ENCODE assay signal across 29 cellular contexts in the genomic region with DNA sequence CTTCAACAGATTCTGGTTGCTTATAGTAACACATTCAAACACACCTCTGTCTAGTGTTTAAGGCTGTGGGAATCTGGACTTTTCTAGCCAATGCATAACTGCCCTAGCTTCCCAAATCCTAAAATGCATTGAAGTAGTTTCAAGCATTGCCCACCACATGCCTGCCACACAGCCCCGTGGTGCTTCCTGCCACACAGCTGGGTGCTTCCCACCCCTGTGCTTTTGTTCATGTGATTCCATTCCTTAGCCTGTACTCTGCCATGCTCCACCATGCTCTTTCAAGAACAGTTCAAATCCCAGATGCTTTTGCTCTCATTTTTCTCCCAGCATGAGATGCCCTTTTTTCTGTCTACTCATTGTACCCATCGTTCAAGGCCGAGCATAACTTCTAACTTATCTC.
"Had no signal": no experiment of that assay in that cellular context is flagged by ENCODE, and none has a peak within 500 bp of the region (broad histone marks: within the 10 kb centered on the region; RNA-seq: fewer than 3 reads in every experiment).

No MANE protein-coding gene starts in this region.

- ATAC-seq: activated CD8-positive, alpha-beta T cell treated with anti-CD3 and anti-CD28 coated beads for 36 hours; activated T-cell treated with anti-CD3 and anti-CD28 coated beads, Interleukin-2, amount 50 U/mL, for 4 hours; activated T-helper 17 cell treated with anti-CD3 and anti-CD28 coated beads, Interleukin-2, amount 50 U/mL, for 72 hours; esophagus mucosa; mucosa of descending colon; pancreas; stimulated activated effector memory CD8-positive, alpha-beta T cell treated with anti-CD3 and anti-CD28 coated beads, Interleukin-12 subunit alpha, Interleukin-12 subunit beta, amount 100 ng/mL, for 72 hours; stimulated activated naive CD8-positive, alpha-beta T cell treated with anti-CD3 and anti-CD28 coated beads, Interleukin-15, amount 100 ng/mL, for 72 hours had no signal

- DNase-seq: activated CD4-positive, alpha-beta T cell treated with anti-CD3 and anti-CD28 coated beads for 1 hour; activated CD4-positive, alpha-beta T cell treated with anti-CD3 and anti-CD28 coated beads, Interleukin-2, amount 50 U/mL, for 1 hour; activated CD8-positive, alpha-beta T cell treated with anti-CD3 and anti-CD28 coated beads for 36 hours; activated gamma-delta T cell treated with Interleukin-2 at 50 U/mL for 16 hours; activated naive CD4-positive, alpha-beta T cell treated with anti-CD3 and anti-CD28 coated beads, Interleukin-2, amount 50 U/mL, for 16 hours; activated T-cell treated with anti-CD3 and anti-CD28 coated beads, Interleukin-2, amount 50 U/mL, for 4 hours; amniotic stem cell; caudate nucleus; foreskin fibroblast; islet precursor cell; left ventricle myocardium inferior; mucosa of descending colon; nucleus accumbens; pancreas; retina; sigmoid colon; small intestine; stimulated activated CD4-positive, alpha-beta T cell treated with anti-CD3 and anti-CD28 coated beads, Interleukin-4, amount 100 ng/mL, for 24 hours; stimulated activated naive CD8-positive, alpha-beta T cell treated with anti-CD3 and anti-CD28 coated beads, Interleukin-15, amount 100 ng/mL, for 72 hours; substantia nigra; T-helper 2 cell; uterus had no signal

- H3K27me3 Mint-ChIP-seq: activated CD8-positive, alpha-beta T cell treated with anti-CD3 and anti-CD28 coated beads for 36 hours; activated T-helper 17 cell treated with anti-CD3 and anti-CD28 coated beads, Interleukin-2, amount 50 U/mL, for 72 hours; stimulated activated naive CD8-positive, alpha-beta T cell treated with anti-CD3 and anti-CD28 coated beads, Interleukin-15, amount 100 ng/mL, for 72 hours; type B pancreatic cell had no signal

- H3K36me3 ChIP-seq: left ventricle myocardium inferior, pancreas, prostate gland, sigmoid colon, uterus had no signal

- H3K9me3 Mint-ChIP-seq: activated T-cell treated with anti-CD3 and anti-CD28 coated beads, Interleukin-2, amount 50 U/mL, for 4 hours; activated T-helper 17 cell treated with anti-CD3 and anti-CD28 coated beads, Interleukin-2, amount 50 U/mL, for 72 hours; nephron had no signal

- H3K27ac ChIP-seq: left ventricle myocardium inferior, pancreas, prostate gland, sigmoid colon, uterus had no signal

- H3K4me3 ChIP-seq: left ventricle myocardium inferior, lung, mucosa of descending colon, pancreas, prostate gland, sigmoid colon, uterus had no signal

- H3K9me3 ChIP-seq: left ventricle myocardium inferior, mucosa of descending colon, pancreas, prostate gland, sigmoid colon, uterus had no signal

- H3K27me3 ChIP-seq: pancreas, sigmoid colon, uterus had no signal

- H3K27ac Mint-ChIP-seq: activated CD8-positive, alpha-beta T cell treated with anti-CD3 and anti-CD28 coated beads for 36 hours; activated T-helper 17 cell treated with anti-CD3 and anti-CD28 coated beads, Interleukin-2, amount 50 U/mL, for 72 hours; nephron; stimulated activated effector memory CD8-positive, alpha-beta T cell treated with anti-CD3 and anti-CD28 coated beads, Interleukin-12 subunit alpha, Interleukin-12 subunit beta, amount 100 ng/mL, for 72 hours; stimulated activated naive CD8-positive, alpha-beta T cell treated with anti-CD3 and anti-CD28 coated beads, Interleukin-15, amount 100 ng/mL, for 72 hours; type B pancreatic cell had no signal

- H3K4me3 Mint-ChIP-seq: activated CD8-positive, alpha-beta T cell treated with anti-CD3 and anti-CD28 coated beads for 36 hours; activated T-cell treated with anti-CD3 and anti-CD28 coated beads, Interleukin-2, amount 50 U/mL, for 4 hours; stimulated activated effector memory CD8-positive, alpha-beta T cell treated with anti-CD3 and anti-CD28 coated beads, Interleukin-12 subunit alpha, Interleukin-12 subunit beta, amount 100 ng/mL, for 72 hours; stimulated activated naive CD8-positive, alpha-beta T cell treated with anti-CD3 and anti-CD28 coated beads, Interleukin-15, amount 100 ng/mL, for 72 hours; type B pancreatic cell had no signal

- H3K4me1 ChIP-seq: prostate gland, uterus had no signal
